In the genomic region with DNA sequence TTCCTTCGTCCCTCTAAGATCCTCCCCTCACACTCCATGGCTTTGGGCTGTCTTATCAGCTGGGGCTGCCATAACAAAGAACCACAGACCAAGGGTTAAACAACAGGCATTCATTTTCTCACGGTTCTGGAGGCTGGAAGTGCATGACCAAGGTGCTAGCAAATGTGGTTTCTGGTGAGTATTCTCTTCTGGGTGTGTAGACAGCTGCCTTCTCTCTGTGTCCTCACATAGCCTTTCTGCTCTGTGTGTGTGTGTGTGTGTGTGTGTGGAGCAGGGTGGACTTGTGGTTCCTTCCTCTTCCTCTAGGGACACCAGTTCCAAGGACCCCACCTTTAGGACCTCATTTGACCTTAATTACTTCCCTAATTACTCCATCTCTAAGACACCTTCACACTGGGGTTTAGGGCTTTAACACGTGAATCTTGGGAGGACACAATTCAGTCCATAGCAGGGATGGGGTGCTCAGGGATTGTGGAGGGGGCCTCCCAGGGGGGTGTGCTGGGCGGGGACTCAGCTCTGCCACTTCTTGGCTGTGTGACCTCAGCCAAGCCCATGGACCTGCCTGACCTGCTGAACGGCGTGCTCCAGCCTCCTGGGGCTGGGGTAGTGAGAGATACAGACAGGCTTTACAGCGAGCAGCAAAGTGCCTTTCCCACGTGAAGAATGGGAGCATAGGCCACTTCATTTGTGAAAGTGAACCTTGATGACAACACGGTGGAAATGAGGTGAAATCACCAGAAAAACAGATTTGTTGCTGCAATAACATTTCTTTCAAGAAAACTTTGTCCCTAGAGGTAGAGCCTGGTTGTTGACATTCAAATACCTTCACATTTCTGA, we compare ENCODE assay signal across 9 cellular contexts. TPM values are rescaled to one million over a fixed set of nuclear protein-coding genes. Genes with fewer than 3 reads are reported as not detected.
A peak's percentile ranks its signal among the peaks of the same experiment; 100 is the strongest.
DNase-seq lines count a peak whose midpoint lies in the region; ATAC-seq and TF ChIP-seq lines count a peak whose summit lies in the region.
"Had no signal": no experiment of that assay in that cellular context is flagged by ENCODE, and none has a peak within 500 bp of the region (broad histone marks: within the 10 kb centered on the region; RNA-seq: fewer than 3 reads in every experiment).

No MANE protein-coding gene starts in this region.

- H3K4me3 ChIP-seq in GM12865 (ENCODE audit: low read depth, low read length) = no peak overlapping the region

- peak; percentile 39 for ATAC-seq in esophagus mucosa
- ATAC-seq in GM21390 (IDR thresholded peaks at IDR 0.05; ENCODE audit: unreplicated experiment) = no peak
- no peak for ATAC-seq in HG03280 (IDR thresholded peaks at IDR 0.05; ENCODE audit: unreplicated experiment)

- TF ChIP-seq CTCF in GM12865 (IDR thresholded peaks at IDR 0.05; ENCODE audit: insufficient read depth, low read depth, low read length, missing control alignments) = no peak

- DNase-seq in GM12865 (ENCODE audit: low read depth) (peak; percentile 13), NCI-H510A (lab: John Stamatoyannopoulos, UW) (peak; percentile 31), renal cortical epithelial cell (ENCODE audit: low read depth) (peak; percentile 52)
- DNase-seq in activated effector memory CD4-positive, alpha-beta T cell treated with Interleukin-2 at 50 U/mL for 16 hours = no peak
- DNase-seq: activated naive CD4-positive, alpha-beta T cell; NCI-H345 had no signal

RNA-seq across cellular contexts. Expression of a gene that starts 38.1 kb away (rescaled TPM):
- total RNA-seq in esophagus mucosa (6.3 TPM), renal cortical epithelial cell (0.05 and 0.35 TPM in 2 replicates)
